ENCODE assay signal across 18 cellular contexts in genomic region chr17:28547096-28547622, GRCh38. TPM values are rescaled to one million over a fixed set of nuclear protein-coding genes. Genes with fewer than 3 reads are reported as not detected.
A peak's percentile ranks its signal among the peaks of the same experiment; 100 is the strongest.
DNase-seq lines count a peak whose midpoint lies in the region; ATAC-seq, FAIRE-seq and TF ChIP-seq lines count a peak whose summit lies in the region.
"Had no signal": no experiment of that assay in that cellular context is flagged by ENCODE, and none has a peak within 500 bp of the region (broad histone marks: within the 10 kb centered on the region; RNA-seq: fewer than 3 reads in every experiment).

No MANE protein-coding gene starts in this region.

- in situ Hi-C loops in HepG2 (cut with HindIII; ENCODE audit: extremely low pct_ligation_motif_present, low pct_unique_long_range_greater_than_20kb) = no loop called here

- H3K79me2 ChIP-seq in HepG2 (ENCODE audit: insufficient read depth, low read length) = no peaks in the 10 kb centered on the region

- WGBS in HepG2 (ENCODE audit: low lambda C conversion rate) = 78% methylated on average over 10 of the region's 14 CpGs
- WGBS in right lobe of liver (ENCODE audit: insufficient coverage, low coverage, low lambda C conversion rate, missing lambda C conversion rate) = 57% methylated on average over 2 of the region's 14 CpGs
- WGBS in adrenal gland, 4 donors = 82 to 89% (median 88%) methylated on average over 10 to 14 of the region's 14 CpGs

- H3K4me3 Mint-ChIP-seq in activated B cell treated with CpG ODN at 0.5 μM for 24 hours = peak overlapping the region; percentile 97

- ATAC-seq in HepG2 (no peak), right lobe of liver (no peak), activated B cell treated with CpG ODN at 0.5 μM for 24 hours (ENCODE audit: low read depth) (no peak), HG03342 (IDR thresholded peaks at IDR 0.05; ENCODE audit: unreplicated experiment) (no peak)

- no peak for TF ChIP-seq POLR2A in HepG2 (IDR thresholded peaks at IDR 0.05; ENCODE audit: insufficient read depth in 1 of 2, low read depth in 2 of 2, low read length in 2 of 2)
- no peak for TF ChIP-seq POLR2A in right lobe of liver (IDR thresholded peaks at IDR 0.05)
- TF ChIP-seq POLR2A in adrenal gland (IDR thresholded peaks at IDR 0.05) = no peak

- no peaks in the 10 kb centered on the region for H4K20me1 ChIP-seq in HepG2 (ENCODE audit: insufficient read depth, low read length)

- BruUV-seq in HepG2 (replicated peaks; lab: Mats Ljungman, UMichigan) = no TSS peak

- no peak for FAIRE-seq in HepG2 (lab: Jason Lieb, UNC)
- FAIRE-seq in kidney (lab: Jason Lieb, UNC) = no peak
- FAIRE-seq: H54, small intestine had no signal

- intact Hi-C loops in HepG2 (cut with micrococcal nuclease; ENCODE audit: unreplicated experiment) (no loop called here), right lobe of liver (cut with DNase I) (loop anchor here (5.0 kb wide), 2 partner anchors 65 to 70 kb away; partner anchors contain the start of gene RSKR (in 1 of the 2)), activated B cell treated with CpG ODN at 0.5 μM for 24 hours (cut with micrococcal nuclease) (loop anchor here (5.0 kb wide), 1 partner anchor 180 kb away; the partner anchor contains the start of genes NEK8 and TLCD1), kidney (cut with DNase I) (no loop called here), adrenal gland (cut with DNase I) (loop anchor here (5.0 kb wide), 1 partner anchor 65 kb away; the partner anchor contains the start of gene RSKR (in 2 of the 2))

- peaks cover 49% of the 10 kb centered on the region for H3K36me3 Mint-ChIP-seq in activated B cell treated with CpG ODN at 0.5 μM for 24 hours (ENCODE audit: low read depth)

- no peaks in the 10 kb centered on the region for H3K9me3 Mint-ChIP-seq in activated B cell treated with CpG ODN at 0.5 μM for 24 hours

- H3K27ac ChIP-seq in HepG2 (ENCODE audit: extremely low read length, insufficient read depth, low read length) = no peak overlapping the region
- no peak overlapping the region for H3K27ac ChIP-seq in right lobe of liver
- no peak overlapping the region for H3K27ac ChIP-seq in kidney (ENCODE audit: low read depth in 2 of 2, low read length in 2 of 2)
- no peak overlapping the region for H3K27ac ChIP-seq in adrenal gland

- no peaks in the 10 kb centered on the region for H3K27me3 Mint-ChIP-seq in activated B cell treated with CpG ODN at 0.5 μM for 24 hours

- peak overlapping the region; percentile 93 for H3K27ac Mint-ChIP-seq in activated B cell treated with CpG ODN at 0.5 μM for 24 hours

- H3K4me1 ChIP-seq in HepG2 (ENCODE audit: insufficient read depth, low read length) (peaks cover 28% of the 10 kb centered on the region), right lobe of liver (no peaks in the 10 kb centered on the region), kidney (ENCODE audit: control insufficient read depth in 1 of 2, insufficient read depth in 1 of 2, low read depth in 1 of 2, low read length in 2 of 2) (peaks cover 8 to 12% of the 10 kb centered on the region in 2 donors), adrenal gland (replicated peaks in 1 of 2) (peaks cover 7 to 17% of the 10 kb centered on the region in 2 donors)

- H3K9ac ChIP-seq in HepG2 (ENCODE audit: insufficient read depth, low read depth, low read length) (no peak overlapping the region), kidney (ENCODE audit: low read length in 2 of 2) (no peak overlapping the region)

- H3K9me3 ChIP-seq in HepG2 (ENCODE audit: low read length) (no peaks in the 10 kb centered on the region), right lobe of liver (no peaks in the 10 kb centered on the region), kidney (ENCODE audit: control insufficient read depth in 1 of 2, low read length in 2 of 2) (no peaks in the 10 kb centered on the region), adrenal gland (replicated peaks in 1 of 3) (no peaks in the 10 kb centered on the region)

- H3K36me3 ChIP-seq in HepG2 (replicated peaks in 1 of 2; ENCODE audit: control insufficient read depth in 1 of 2, insufficient read depth in 2 of 2, low read length in 2 of 2) (no peaks in the 10 kb centered on the region), right lobe of liver (no peaks in the 10 kb centered on the region), kidney (ENCODE audit: control insufficient read depth in 1 of 2, insufficient read depth in 2 of 2, low read length in 2 of 2) (no peaks in the 10 kb centered on the region), adrenal gland (replicated peaks in 1 of 2) (peaks cover 0 to 12% of the 10 kb centered on the region in 2 donors)

- H3K4me2 ChIP-seq in HepG2 (ENCODE audit: low read depth, low read length) = no peak overlapping the region

- TF ChIP-seq EP300 in HepG2 (IDR thresholded peaks at IDR 0.05; ENCODE audit: low read depth in 2 of 2, low read length in 2 of 2) (no peak), HepG2 (CRISPR knock-in tag; IDR thresholded peaks at IDR 0.05; ENCODE audit: borderline replicate concordance) (no peak)

- peaks cover 85% of the 10 kb centered on the region for H3K4me1 Mint-ChIP-seq in activated B cell treated with CpG ODN at 0.5 μM for 24 hours

- H3K4me3 ChIP-seq in HepG2 (replicated peaks in 1 of 3; ENCODE audit: insufficient read depth in 1 of 3, low read depth in 2 of 3, low read length in 3 of 3) (no peak overlapping the region), right lobe of liver (no peak overlapping the region), kidney (ENCODE audit: low read length in 2 of 2) (no peak overlapping the region), adrenal gland (no peak overlapping the region)

- TF ChIP-seq RAD21 in HepG2 (CRISPR knock-in tag; IDR thresholded peaks at IDR 0.05) = no peak

- CTCF ChIA-PET in HepG2 (lab: Yijun Ruan, JAX; ENCODE audit: low intra/inter-chr PET ratio, low total read pairs) (interaction anchor here (1.9 kb wide), 1 partner anchor 67 kb away, joined by 5 read pairs; the partner anchor contains the start of gene RSKR), activated B cell treated with CpG ODN at 0.5 μM for 24 hours (lab: Charles Lee) (interaction anchor here (0.6 to 3.9 kb wide), 8 partner anchors 10 to 65 kb away, joined by 3 to 32 read pairs (median 4); partner anchors contain the start of genes PIGS and RSKR)

- H3K27me3 ChIP-seq in HepG2 (ENCODE audit: control insufficient read depth in 1 of 2, insufficient read depth in 2 of 2, low read length in 2 of 2) (no peaks in the 10 kb centered on the region), right lobe of liver (no peaks in the 10 kb centered on the region), adrenal gland (no peaks in the 10 kb centered on the region)

- no peak overlapping the region for H2AFZ ChIP-seq in HepG2 (ENCODE audit: low read length)

- no peak for DNase-seq in HepG2 (ENCODE audit: low spot score)
- DNase-seq in right lobe of liver = no peak
- no peak for DNase-seq in activated B cell treated with CpG ODN at 0.5 μM for 24 hours
- peak; percentile 50 for DNase-seq in kidney
- DNase-seq in RPMI8226 = no peak
- no peak for DNase-seq in adrenal gland
- DNase-seq in MV-4-11 (lab: John Stamatoyannopoulos, UW) = no peak
- DNase-seq: NCI-H524; small intestine; stimulated activated CD4-positive, alpha-beta T cell treated with anti-CD3 and anti-CD28 coated beads, Interleukin-4, amount 100 ng/mL, for 4 hours; stimulated activated CD8-positive, alpha-beta memory T cell treated with anti-CD3 and anti-CD28 coated beads, Interleukin-4, amount 100 ng/mL, for 48 hours had no signal

- POLR2A ChIA-PET in HepG2 (lab: Yijun Ruan, JAX) = no interaction called here
- POLR2A ChIA-PET in activated B cell treated with CpG ODN at 0.5 μM for 24 hours (lab: Charles Lee) = interaction anchor here (0.6 to 7.1 kb wide), 11 partner anchors 10 to 180 kb away, joined by 3 to 160 read pairs (median 5); partner anchors contain the start of genes ALDOC, BLTP2, PIGS and SDF2

- TF ChIP-seq CTCF in HepG2 (CRISPR knock-in tag; IDR thresholded peaks at IDR 0.05) (no peak), right lobe of liver (IDR thresholded peaks at IDR 0.05) (no peak), activated B cell treated with CpG ODN at 0.5 μM for 24 hours (IDR thresholded peaks at IDR 0.05) (no peak), kidney (IDR thresholded peaks at IDR 0.05; ENCODE audit: borderline replicate concordance, extremely low read depth, insufficient read depth) (no peak), adrenal gland (IDR thresholded peaks at IDR 0.05) (no peak)

RNA-seq across cellular contexts. Expression of gene UNC119, which starts 5.3 kb away (rescaled TPM):
- total RNA-seq in HepG2 (2016; rRNA removed; fragmentation: Illumina TruSeq; extraction: Trizol) (7.8 and 10.4 TPM in 2 replicates), right lobe of liver (10 to 100 TPM; 11.5 to 37.8 (median 13.1) TPM), activated B cell treated with CpG ODN at 0.5 μM for 24 hours (426 and 437 TPM in 2 replicates), kidney (19.0 TPM), adrenal gland (10 to 100 TPM; 26.7 to 80.8 (median 38.8) TPM)
- 5.0 and 5.9 TPM in 2 replicates for total RNA-seq in HepG2 (2016; cell fraction: cytosol; rRNA removed; fragmentation: Illumina TruSeq; extraction: Trizol; ENCODE audit: low read depth)
- 8.0 and 10.9 TPM in 2 replicates for total RNA-seq in HepG2 (2016; cell fraction: insoluble cytoplasmic fraction; rRNA removed; fragmentation: Illumina TruSeq; extraction: Trizol)
- 7.4 and 9.1 TPM in 2 replicates for total RNA-seq in HepG2 (2016; cell fraction: membrane; rRNA removed; fragmentation: Illumina TruSeq; extraction: Trizol)
- total RNA-seq in HepG2 (2016; cell fraction: nucleus; rRNA removed; fragmentation: Illumina TruSeq; extraction: Trizol) = 9.3 and 10.1 TPM in 2 replicates
- polyA plus RNA-seq in HepG2 (2011; rRNA removed) (57.6 and 63.1 TPM in 2 replicates), kidney (ENCODE audit: insufficient read depth, low read depth, low replicate concordance) (60.7 TPM), adrenal gland (10 to 100 TPM; 28.3 to 47.7 (median 36.1) TPM)
- 25.1 and 34.9 TPM in 2 replicates for polyA plus RNA-seq in HepG2 (2011; cell fraction: cytosol; rRNA removed)
- 72.7 and 85.1 TPM in 2 replicates for polyA plus RNA-seq in HepG2 (2011; cell fraction: nucleus; rRNA removed)
- 7.3 and 9.0 TPM in 2 replicates for polyA plus RNA-seq in HepG2 (2012)
- 6.0 and 6.7 TPM in 2 replicates for polyA plus RNA-seq in HepG2 (2016; cell fraction: cytosol; fragmentation: Illumina TruSeq; extraction: Trizol; ENCODE audit: low read depth)
- polyA plus RNA-seq in HepG2 (2016; cell fraction: insoluble cytoplasmic fraction; fragmentation: Illumina TruSeq; extraction: Trizol; ENCODE audit: low read depth) = 12.0 and 13.5 TPM in 2 replicates
- polyA plus RNA-seq in HepG2 (2016; cell fraction: membrane; fragmentation: Illumina TruSeq; extraction: Trizol; ENCODE audit: low read depth) = 9.2 and 10.9 TPM in 2 replicates
- polyA plus RNA-seq in HepG2 (2016; cell fraction: nucleus; fragmentation: Illumina TruSeq; extraction: Trizol; ENCODE audit: insufficient read depth, low read depth) = 18.0 and 19.4 TPM in 2 replicates
- 33.6 and 62.8 TPM in 2 replicates for polyA minus RNA-seq in HepG2 (2011; rRNA and poly(A)+ RNA removed; ENCODE audit: low replicate concordance)
- polyA minus RNA-seq in HepG2 (2011; cell fraction: cytosol; rRNA and poly(A)+ RNA removed) = 6.5 and 12.7 TPM in 2 replicates
- polyA minus RNA-seq in HepG2 (2011; cell fraction: nucleus; rRNA and poly(A)+ RNA removed) = 30.0 and 33.3 TPM in 2 replicates

RNA-seq across cellular contexts. Expression of gene PIGS, which starts 24.2 kb away (rescaled TPM):
- 26.6 and 42.6 TPM in 2 replicates for total RNA-seq in HepG2 (2016; rRNA removed; fragmentation: Illumina TruSeq; extraction: Trizol)
- 13.9 and 14.3 TPM in 2 replicates for total RNA-seq in HepG2 (2016; cell fraction: cytosol; rRNA removed; fragmentation: Illumina TruSeq; extraction: Trizol; ENCODE audit: low read depth)
- 23.4 and 47.4 TPM in 2 replicates for total RNA-seq in HepG2 (2016; cell fraction: insoluble cytoplasmic fraction; rRNA removed; fragmentation: Illumina TruSeq; extraction: Trizol)
- total RNA-seq in HepG2 (2016; cell fraction: membrane; rRNA removed; fragmentation: Illumina TruSeq; extraction: Trizol) = 32.6 and 37.9 TPM in 2 replicates
- 34.6 and 36.1 TPM in 2 replicates for total RNA-seq in HepG2 (2016; cell fraction: nucleus; rRNA removed; fragmentation: Illumina TruSeq; extraction: Trizol)
- 23.5 and 31.7 TPM in 2 replicates for polyA plus RNA-seq in HepG2 (2011; rRNA removed)
- polyA plus RNA-seq in HepG2 (2011; cell fraction: cytosol; rRNA removed) = 29.9 and 34.2 TPM in 2 replicates
- 62.5 and 62.8 TPM in 2 replicates for polyA plus RNA-seq in HepG2 (2011; cell fraction: nucleus; rRNA removed)
- polyA plus RNA-seq in HepG2 (2012) = 58.2 and 68.5 TPM in 2 replicates
- 17.4 and 20.1 TPM in 2 replicates for polyA plus RNA-seq in HepG2 (2016; cell fraction: cytosol; fragmentation: Illumina TruSeq; extraction: Trizol; ENCODE audit: low read depth)
- polyA plus RNA-seq in HepG2 (2016; cell fraction: insoluble cytoplasmic fraction; fragmentation: Illumina TruSeq; extraction: Trizol; ENCODE audit: low read depth) = 27.8 and 30.3 TPM in 2 replicates
- 34.6 and 35.4 TPM in 2 replicates for polyA plus RNA-seq in HepG2 (2016; cell fraction: membrane; fragmentation: Illumina TruSeq; extraction: Trizol; ENCODE audit: low read depth)
- polyA plus RNA-seq in HepG2 (2016; cell fraction: nucleus; fragmentation: Illumina TruSeq; extraction: Trizol; ENCODE audit: insufficient read depth, low read depth) = 62.4 and 64.1 TPM in 2 replicates
- 43.4 and 53.5 TPM in 2 replicates for polyA minus RNA-seq in HepG2 (2011; rRNA and poly(A)+ RNA removed; ENCODE audit: low replicate concordance)
- polyA minus RNA-seq in HepG2 (2011; cell fraction: cytosol; rRNA and poly(A)+ RNA removed) = 22.6 and 26.6 TPM in 2 replicates
- 19.8 and 27.0 TPM in 2 replicates for polyA minus RNA-seq in HepG2 (2011; cell fraction: nucleus; rRNA and poly(A)+ RNA removed)
- total RNA-seq in right lobe of liver = 10 to 100 TPM in 4 of 6 experiments, 1 to 10 TPM in 2; 7.2 to 13.8 (median 11.0) TPM
- 86.4 and 92.2 TPM in 2 replicates for total RNA-seq in activated B cell treated with CpG ODN at 0.5 μM for 24 hours
- total RNA-seq in kidney = 75.0 TPM
- polyA plus RNA-seq in kidney (ENCODE audit: insufficient read depth, low read depth, low replicate concordance) = 60.6 TPM
- total RNA-seq in adrenal gland = 10 to 100 TPM; 44.5 to 73.0 (median 58.3) TPM
- polyA plus RNA-seq in adrenal gland = 10 to 100 TPM in 2 of 3 donors, 1 to 10 TPM in 1; 9.2 to 44.1 (median 12.6) TPM

RNA-seq across cellular contexts. Expression of gene ALDOC, which starts 29.5 kb away (rescaled TPM):
- total RNA-seq in HepG2 (2016; rRNA removed; fragmentation: Illumina TruSeq; extraction: Trizol) (15.4 and 16.9 TPM in 2 replicates), right lobe of liver (10 to 100 TPM; 36.0 to 76.6 (median 48.9) TPM), activated B cell treated with CpG ODN at 0.5 μM for 24 hours (73.4 and 75.0 TPM in 2 replicates), kidney (7.1 TPM), adrenal gland (10 to 100 TPM in 7 of 8 donors, 1 to 10 TPM in 1; 6.3 to 65.5 (median 31.7) TPM)
- total RNA-seq in HepG2 (2016; cell fraction: cytosol; rRNA removed; fragmentation: Illumina TruSeq; extraction: Trizol; ENCODE audit: low read depth) = 1.9 and 2.3 TPM in 2 replicates
- total RNA-seq in HepG2 (2016; cell fraction: insoluble cytoplasmic fraction; rRNA removed; fragmentation: Illumina TruSeq; extraction: Trizol) = 14.8 and 19.1 TPM in 2 replicates
- total RNA-seq in HepG2 (2016; cell fraction: membrane; rRNA removed; fragmentation: Illumina TruSeq; extraction: Trizol) = 3.6 and 4.1 TPM in 2 replicates
- 5.5 and 6.5 TPM in 2 replicates for total RNA-seq in HepG2 (2016; cell fraction: nucleus; rRNA removed; fragmentation: Illumina TruSeq; extraction: Trizol)
- polyA plus RNA-seq in HepG2 (2011; rRNA removed) (60.9 and 86.5 TPM in 2 replicates), kidney (ENCODE audit: insufficient read depth, low read depth, low replicate concordance) (21.9 TPM), adrenal gland (10 to 100 TPM; 18.5 to 61.2 (median 18.7) TPM)
- polyA plus RNA-seq in HepG2 (2011; cell fraction: cytosol; rRNA removed) = 88.3 and 89.2 TPM in 2 replicates
- polyA plus RNA-seq in HepG2 (2011; cell fraction: nucleus; rRNA removed) = 58.5 and 80.1 TPM in 2 replicates
- 60.0 and 69.4 TPM in 2 replicates for polyA plus RNA-seq in HepG2 (2012)
- 2.0 and 2.3 TPM in 2 replicates for polyA plus RNA-seq in HepG2 (2016; cell fraction: cytosol; fragmentation: Illumina TruSeq; extraction: Trizol; ENCODE audit: low read depth)
- polyA plus RNA-seq in HepG2 (2016; cell fraction: insoluble cytoplasmic fraction; fragmentation: Illumina TruSeq; extraction: Trizol; ENCODE audit: low read depth) = 19.5 and 24.0 TPM in 2 replicates
- polyA plus RNA-seq in HepG2 (2016; cell fraction: membrane; fragmentation: Illumina TruSeq; extraction: Trizol; ENCODE audit: low read depth) = 2.4 and 2.9 TPM in 2 replicates
- polyA plus RNA-seq in HepG2 (2016; cell fraction: nucleus; fragmentation: Illumina TruSeq; extraction: Trizol; ENCODE audit: insufficient read depth, low read depth) = 7.6 and 8.5 TPM in 2 replicates
- polyA minus RNA-seq in HepG2 (2011; rRNA and poly(A)+ RNA removed; ENCODE audit: low replicate concordance) = 18.8 and 112 TPM in 2 replicates
- 37.7 and 51.5 TPM in 2 replicates for polyA minus RNA-seq in HepG2 (2011; cell fraction: cytosol; rRNA and poly(A)+ RNA removed)
- 11.8 and 17.7 TPM in 2 replicates for polyA minus RNA-seq in HepG2 (2011; cell fraction: nucleus; rRNA and poly(A)+ RNA removed)

RNA-seq across cellular contexts. Expression of gene FOXN1, which starts 41.0 kb away (rescaled TPM):
- not detected in 2 replicates for total RNA-seq in HepG2 (2016; rRNA removed; fragmentation: Illumina TruSeq; extraction: Trizol)
- not detected in 2 replicates for total RNA-seq in HepG2 (2016; cell fraction: cytosol; rRNA removed; fragmentation: Illumina TruSeq; extraction: Trizol; ENCODE audit: low read depth)
- not detected in 2 replicates for total RNA-seq in HepG2 (2016; cell fraction: insoluble cytoplasmic fraction; rRNA removed; fragmentation: Illumina TruSeq; extraction: Trizol)
- total RNA-seq in HepG2 (2016; cell fraction: membrane; rRNA removed; fragmentation: Illumina TruSeq; extraction: Trizol) = not detected in 2 replicates
- total RNA-seq in HepG2 (2016; cell fraction: nucleus; rRNA removed; fragmentation: Illumina TruSeq; extraction: Trizol) = not detected in 2 replicates
- polyA plus RNA-seq in HepG2 (2011; rRNA removed) = 0.01 TPM in 1 of 2 replicates, not detected in the other
- not detected in 2 replicates for polyA plus RNA-seq in HepG2 (2011; cell fraction: cytosol; rRNA removed)
- polyA plus RNA-seq in HepG2 (2011; cell fraction: nucleus; rRNA removed) = 0.10 TPM in 1 of 2 replicates, not detected in the other
- polyA plus RNA-seq in HepG2 (2012) = 0.07 TPM in 1 of 2 replicates, not detected in the other
- polyA plus RNA-seq in HepG2 (2016; cell fraction: cytosol; fragmentation: Illumina TruSeq; extraction: Trizol; ENCODE audit: low read depth) = not detected in 2 replicates
- polyA plus RNA-seq in HepG2 (2016; cell fraction: insoluble cytoplasmic fraction; fragmentation: Illumina TruSeq; extraction: Trizol; ENCODE audit: low read depth) = not detected in 2 replicates
- not detected in 2 replicates for polyA plus RNA-seq in HepG2 (2016; cell fraction: membrane; fragmentation: Illumina TruSeq; extraction: Trizol; ENCODE audit: low read depth)
- not detected in 2 replicates for polyA plus RNA-seq in HepG2 (2016; cell fraction: nucleus; fragmentation: Illumina TruSeq; extraction: Trizol; ENCODE audit: insufficient read depth, low read depth)
- polyA minus RNA-seq in HepG2 (2011; rRNA and poly(A)+ RNA removed; ENCODE audit: low replicate concordance) = 0.30 TPM in 1 of 2 replicates, not detected in the other
- polyA minus RNA-seq in HepG2 (2011; cell fraction: cytosol; rRNA and poly(A)+ RNA removed) = not detected in 2 replicates
- not detected in 2 replicates for polyA minus RNA-seq in HepG2 (2011; cell fraction: nucleus; rRNA and poly(A)+ RNA removed)
- not detected for total RNA-seq in right lobe of liver
- not detected in 2 replicates for total RNA-seq in activated B cell treated with CpG ODN at 0.5 μM for 24 hours
- not detected for total RNA-seq in kidney
- polyA plus RNA-seq in kidney (ENCODE audit: insufficient read depth, low read depth, low replicate concordance) = not detected
- not detected for total RNA-seq in adrenal gland
- polyA plus RNA-seq in adrenal gland = not detected
- total RNA-seq: activated CD8-positive, alpha-beta memory T cell treated with anti-CD3 and anti-CD28 coated beads for 36 hours; dermis microvascular lymphatic vessel endothelial cell; liver; myocyte; temporal lobe had no signal
- polyA plus RNA-seq: liver, small intestine had no signal

RNA-seq across cellular contexts. Expression of gene SPAG5, which starts 51.7 kb away (rescaled TPM):
- 98.0 and 105 TPM in 2 replicates for total RNA-seq in HepG2 (2016; rRNA removed; fragmentation: Illumina TruSeq; extraction: Trizol)
- 14.6 and 16.2 TPM in 2 replicates for total RNA-seq in HepG2 (2016; cell fraction: cytosol; rRNA removed; fragmentation: Illumina TruSeq; extraction: Trizol; ENCODE audit: low read depth)
- 98.5 and 112 TPM in 2 replicates for total RNA-seq in HepG2 (2016; cell fraction: insoluble cytoplasmic fraction; rRNA removed; fragmentation: Illumina TruSeq; extraction: Trizol)
- 35.4 and 39.1 TPM in 2 replicates for total RNA-seq in HepG2 (2016; cell fraction: membrane; rRNA removed; fragmentation: Illumina TruSeq; extraction: Trizol)
- total RNA-seq in HepG2 (2016; cell fraction: nucleus; rRNA removed; fragmentation: Illumina TruSeq; extraction: Trizol) = 89.1 and 95.8 TPM in 2 replicates
- 28.2 and 41.4 TPM in 2 replicates for polyA plus RNA-seq in HepG2 (2011; rRNA removed)
- 22.7 and 32.5 TPM in 2 replicates for polyA plus RNA-seq in HepG2 (2011; cell fraction: cytosol; rRNA removed)
- 69.4 and 110 TPM in 2 replicates for polyA plus RNA-seq in HepG2 (2011; cell fraction: nucleus; rRNA removed)
- 16.1 and 27.4 TPM in 2 replicates for polyA plus RNA-seq in HepG2 (2012)
- 9.9 and 10.2 TPM in 2 replicates for polyA plus RNA-seq in HepG2 (2016; cell fraction: cytosol; fragmentation: Illumina TruSeq; extraction: Trizol; ENCODE audit: low read depth)
- 92.8 and 96.1 TPM in 2 replicates for polyA plus RNA-seq in HepG2 (2016; cell fraction: insoluble cytoplasmic fraction; fragmentation: Illumina TruSeq; extraction: Trizol; ENCODE audit: low read depth)
- polyA plus RNA-seq in HepG2 (2016; cell fraction: membrane; fragmentation: Illumina TruSeq; extraction: Trizol; ENCODE audit: low read depth) = 20.0 and 23.8 TPM in 2 replicates
- polyA plus RNA-seq in HepG2 (2016; cell fraction: nucleus; fragmentation: Illumina TruSeq; extraction: Trizol; ENCODE audit: insufficient read depth, low read depth) = 145 and 148 TPM in 2 replicates
- 67.2 and 287 TPM in 2 replicates for polyA minus RNA-seq in HepG2 (2011; rRNA and poly(A)+ RNA removed; ENCODE audit: low replicate concordance)
- polyA minus RNA-seq in HepG2 (2011; cell fraction: cytosol; rRNA and poly(A)+ RNA removed) = 18.6 and 22.3 TPM in 2 replicates
- 59.9 and 64.0 TPM in 2 replicates for polyA minus RNA-seq in HepG2 (2011; cell fraction: nucleus; rRNA and poly(A)+ RNA removed)
- 10 to 100 TPM in 4 of 6 experiments, 1 to 10 TPM in 2; 8.4 to 14.1 (median 11.3) TPM for total RNA-seq in right lobe of liver
- total RNA-seq in activated B cell treated with CpG ODN at 0.5 μM for 24 hours = 14.6 and 15.8 TPM in 2 replicates
- total RNA-seq in kidney = 7.4 TPM
- polyA plus RNA-seq in kidney (ENCODE audit: insufficient read depth, low read depth, low replicate concordance) = 123 TPM
- 1 to 10 TPM in 7 of 8 donors, under 1 TPM in 1; 0.97 to 5.4 (median 3.8) TPM for total RNA-seq in adrenal gland
- polyA plus RNA-seq in adrenal gland = 10 to 100 TPM in 2 of 3 donors, 1 to 10 TPM in 1; 4.3 to 27.5 (median 13.4) TPM

Comparison
In these comparisons a context has a peak if more than half of its experiments do, and no peak if none do; other contexts are left out.
1. intact Hi-C loops: an anchor here in right lobe of liver (5.0 kb wide), activated B cell treated with CpG ODN at 0.5 μM for 24 hours (5.0 kb wide) and adrenal gland (5.0 kb wide); none called in HepG2 and kidney.